In the genomic region with DNA sequence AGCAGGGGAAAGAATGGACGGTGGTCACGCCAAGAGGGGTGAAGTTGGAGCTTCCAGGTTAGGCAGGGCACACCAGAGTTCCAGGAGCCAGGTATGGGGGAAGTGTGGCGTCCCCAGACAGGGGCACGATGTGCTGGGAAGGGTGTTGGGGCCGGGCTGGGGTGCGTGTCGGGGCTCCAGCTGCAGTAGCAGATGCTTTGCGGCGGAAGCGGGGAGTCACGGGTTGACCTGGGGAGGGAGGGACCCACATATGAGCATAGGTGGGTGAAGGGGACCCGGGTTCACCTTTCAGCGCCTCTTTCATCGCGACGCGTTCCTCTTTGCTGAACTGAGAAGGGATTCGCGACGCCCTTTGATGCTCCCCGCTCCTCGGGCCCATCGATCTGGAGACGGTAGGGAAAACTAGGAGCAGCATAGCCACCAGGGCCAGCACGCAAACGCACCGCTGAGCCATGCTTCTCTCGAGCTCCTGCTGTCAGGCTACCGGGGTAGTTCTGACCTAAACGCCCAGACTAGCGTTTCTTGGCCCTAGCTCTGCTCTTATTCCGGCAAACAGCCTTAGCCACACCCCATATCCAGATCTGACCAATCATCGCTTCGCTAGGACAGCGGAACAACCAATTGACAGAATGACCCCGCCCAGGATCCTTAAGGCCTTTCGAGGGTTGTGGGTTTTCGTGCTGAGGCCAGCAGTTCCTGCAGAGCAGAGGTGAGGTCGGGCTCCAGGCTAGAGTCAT, we compare ENCODE assay signal across 9 cellular contexts. TPM values are rescaled to one million over a fixed set of nuclear protein-coding genes. Genes with fewer than 3 reads are reported as not detected.
DNase-seq lines count a peak whose midpoint lies in the region; ATAC-seq lines count a peak whose summit lies in the region.
"Had no signal": no experiment of that assay in that cellular context is flagged by ENCODE, and none has a peak within 500 bp of the region (broad histone marks: within the 10 kb centered on the region; RNA-seq: fewer than 3 reads in every experiment).

A gene with protein sequence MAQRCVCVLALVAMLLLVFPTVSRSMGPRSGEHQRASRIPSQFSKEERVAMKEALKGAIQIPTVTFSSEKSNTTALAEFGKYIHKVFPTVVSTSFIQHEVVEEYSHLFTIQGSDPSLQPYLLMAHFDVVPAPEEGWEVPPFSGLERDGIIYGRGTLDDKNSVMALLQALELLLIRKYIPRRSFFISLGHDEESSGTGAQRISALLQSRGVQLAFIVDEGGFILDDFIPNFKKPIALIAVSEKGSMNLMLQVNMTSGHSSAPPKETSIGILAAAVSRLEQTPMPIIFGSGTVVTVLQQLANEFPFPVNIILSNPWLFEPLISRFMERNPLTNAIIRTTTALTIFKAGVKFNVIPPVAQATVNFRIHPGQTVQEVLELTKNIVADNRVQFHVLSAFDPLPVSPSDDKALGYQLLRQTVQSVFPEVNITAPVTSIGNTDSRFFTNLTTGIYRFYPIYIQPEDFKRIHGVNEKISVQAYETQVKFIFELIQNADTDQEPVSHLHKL (minus strand): TSS at position 514 of the 737 bp plus-strand sequence. CDS start 60 bp downstream, at position 454.

- peak within 1 kb of the TSS; percentile 84 to 96 (median 92) for H3K4me3 Mint-ChIP-seq in CD4-positive, CD25-positive, alpha-beta regulatory T cell

- peak within 1 kb of the TSS; percentile 68 for H3K27ac ChIP-seq in CD4-positive, CD25-positive, alpha-beta regulatory T cell (ENCODE audit: insufficient read depth, low read length, poor library complexity, severe bottlenecking)

- peak; percentile 96 to 97 for ATAC-seq in CD4-positive, CD25-positive, alpha-beta regulatory T cell (ENCODE audit: low read depth in 2 of 2)
- ATAC-seq in Right ventricle myocardium superior (ENCODE audit: poor library complexity) (peak; percentile 99), sciatic nerve (peak; percentile 99)

- peaks cover 0 to 3% (median 0%) of the 10 kb centered on the region in 7 donors for H3K9me3 Mint-ChIP-seq in CD4-positive, CD25-positive, alpha-beta regulatory T cell

- no peaks in the 10 kb centered on the region for H3K27me3 ChIP-seq in CD4-positive, CD25-positive, alpha-beta regulatory T cell (ENCODE audit: control insufficient read depth, insufficient read depth, low read length)
- peaks cover 11% of the 10 kb centered on the region for H3K27me3 ChIP-seq in H7 (ENCODE audit: control insufficient read depth, insufficient read depth, low read length)

- peaks cover 6% of the 10 kb centered on the region for H3K36me3 Mint-ChIP-seq in CD4-positive, CD25-positive, alpha-beta regulatory T cell

- H3K27ac Mint-ChIP-seq in CD4-positive, CD25-positive, alpha-beta regulatory T cell: peak within 1 kb of the TSS; percentile 95 to 99 (median 98)

- DNase-seq in CD4-positive, CD25-positive, alpha-beta regulatory T cell: peak in 2 of 3 donors; percentile 80 to 84
- DNase-seq in H7 (peak; percentile 82), RPMI7951 (ENCODE audit: low read depth) (peak; percentile 15), Right ventricle myocardium superior (peak; percentile 84), sciatic nerve (ENCODE audit: low spot score) (peak; percentile 91), KBM-7 (no peak), NCI-H1105 treated with DMSO at 0.1 percent for 48 hours (lab: John Stamatoyannopoulos, UW) (no peak)
- peak; percentile 80 for DNase-seq in activated naive CD4-positive, alpha-beta T cell treated with Interleukin-2 at 50 U/mL for 16 hours

- peak within 1 kb of the TSS; percentile 79 for H3K4me3 ChIP-seq in CD4-positive, CD25-positive, alpha-beta regulatory T cell (ENCODE audit: low read depth, low read length)
- peak within 1 kb of the TSS; percentile 18 for H3K4me3 ChIP-seq in H7 (ENCODE audit: insufficient read depth, low read depth, low read length)

- intact Hi-C loops in Right ventricle myocardium superior (cut with DNase I): no loop called here
- intact Hi-C loops in sciatic nerve (cut with DNase I): no loop called here

- H3K27me3 Mint-ChIP-seq in CD4-positive, CD25-positive, alpha-beta regulatory T cell: no peaks in the 10 kb centered on the region

- no peaks in the 10 kb centered on the region for H3K36me3 ChIP-seq in CD4-positive, CD25-positive, alpha-beta regulatory T cell (ENCODE audit: control insufficient read depth, insufficient read depth, low read length)
- H3K36me3 ChIP-seq in H7 (replicated peaks; ENCODE audit: control insufficient read depth, insufficient read depth, low read length): no peaks in the 10 kb centered on the region

- H3K9me3 ChIP-seq in CD4-positive, CD25-positive, alpha-beta regulatory T cell (ENCODE audit: control insufficient read depth in 2 of 2, low read length in 2 of 2): no peaks in the 10 kb centered on the region

- peaks cover 0 to 23% (median 10%) of the 10 kb centered on the region in 4 donors for H3K4me1 Mint-ChIP-seq in CD4-positive, CD25-positive, alpha-beta regulatory T cell

- in situ Hi-C loops in KBM-7 (cut with MboI; ENCODE audit: low pct_unique_long_range_greater_than_20kb, low sequenced_read_pairs): no loop called here

- H3K4me1 ChIP-seq in CD4-positive, CD25-positive, alpha-beta regulatory T cell (ENCODE audit: control insufficient read depth, insufficient read depth, low read length, poor library complexity, severe bottlenecking): peaks cover 10% of the 10 kb centered on the region

RNA-seq across cellular contexts. Expression of the gene that starts here (rescaled TPM):
- 3.8 TPM for total RNA-seq in CD4-positive, CD25-positive, alpha-beta regulatory T cell
- 1 to 10 TPM; 2.3 to 3.9 (median 3.6) TPM for polyA plus RNA-seq in CD4-positive, CD25-positive, alpha-beta regulatory T cell
- not detected in 2 replicates for total RNA-seq in H7 (2014; rRNA removed; shearing (Covaris generic))
- total RNA-seq in RPMI7951 (2014; rRNA removed; shearing (Covaris generic)): not detected in 2 replicates
- total RNA-seq in Right ventricle myocardium superior: 1.9 TPM
- 3.9 TPM for total RNA-seq in sciatic nerve
- total RNA-seq: skeletal muscle tissue had no signal

Comparison
In these comparisons a context has a peak if more than half of its experiments do, and no peak if none do; other contexts are left out.
1. Peak in DNase-seq and H3K4me3 ChIP-seq in H7; RNA of the gene not detected or under 1 TPM.
2. Peak in DNase-seq in RPMI7951; RNA of the gene not detected or under 1 TPM.
3. DNase-seq: peak in CD4-positive, CD25-positive, alpha-beta regulatory T cell (2 of 3), activated naive CD4-positive, alpha-beta T cell treated with Interleukin-2 at 50 U/mL for 16 hours (single experiment), Right ventricle myocardium superior (single experiment) and sciatic nerve (single experiment); none in KBM-7 (single experiment) and NCI-H1105 treated with DMSO at 0.1 percent for 48 hours (single experiment).
4. Peak in every context shown above with its lines, with median percentiles within 50 percentile points of each other: ATAC-seq.